In the genomic region with DNA sequence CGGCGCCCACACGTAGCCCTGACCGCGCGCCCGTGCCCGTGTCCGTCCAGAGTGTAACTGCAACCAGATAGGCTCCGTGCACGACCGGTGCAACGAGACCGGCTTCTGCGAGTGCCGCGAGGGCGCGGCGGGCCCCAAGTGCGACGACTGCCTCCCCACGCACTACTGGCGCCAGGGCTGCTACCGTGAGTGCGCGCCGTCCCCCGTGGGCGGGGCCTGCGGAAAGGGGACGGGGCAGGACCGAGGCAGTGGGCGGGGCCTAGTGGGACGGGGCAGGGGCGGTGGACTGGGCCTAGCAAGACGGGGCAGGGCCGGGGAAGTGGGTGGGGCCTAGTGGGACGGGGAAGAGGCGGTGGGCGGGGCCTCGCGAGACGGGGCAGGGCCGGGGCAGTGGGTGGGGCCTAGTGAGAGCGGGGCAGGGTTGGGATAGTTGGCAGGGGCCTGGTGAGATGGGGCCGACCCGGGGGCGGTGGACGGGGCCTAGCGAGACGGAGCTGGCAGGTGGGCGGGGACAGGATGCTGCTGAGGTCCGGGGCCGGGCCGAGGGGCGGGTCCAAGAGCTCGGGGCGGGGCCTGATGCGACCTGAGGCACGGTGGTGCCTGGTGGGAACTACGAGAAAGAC, we compare ENCODE assay signal across 8 cellular contexts.
A peak's percentile ranks its signal among the peaks of the same experiment; 100 is the strongest.
DNase-seq lines count a peak whose midpoint lies in the region; ATAC-seq, FAIRE-seq and TF ChIP-seq lines count a peak whose summit lies in the region.

No MANE protein-coding gene starts in this region.

- H3K27ac ChIP-seq in angular gyrus (ENCODE audit: low read depth, low read length) (peak overlapping the region; percentile 64), right cardiac atrium (ENCODE audit: low read length) (no peak overlapping the region), upper lobe of left lung (peak overlapping the region in 3 of 4 donors; percentile 14 to 84 (median 73))

- H3K4me1 Mint-ChIP-seq in progenitor cell of endocrine pancreas (ENCODE audit: low read depth), result peaks cover 6% of the 10 kb centered on the region

- H3K4me3 ChIP-seq in right cardiac atrium (ENCODE audit: low read length) (peak overlapping the region; percentile 91), upper lobe of left lung (peak overlapping the region; percentile 63 to 92 (median 82))

- H3K4me1 ChIP-seq in right cardiac atrium (ENCODE audit: control insufficient read depth, insufficient read depth, low read length), result no peaks in the 10 kb centered on the region
- peaks cover 17 to 30% (median 21%) of the 10 kb centered on the region in 4 donors for H3K4me1 ChIP-seq in upper lobe of left lung

- TF ChIP-seq CTCF in progenitor cell of endocrine pancreas (IDR thresholded peaks at IDR 0.05; ENCODE audit: unreplicated experiment), result no peak
- no peak for TF ChIP-seq CTCF in upper lobe of left lung (IDR thresholded peaks at IDR 0.05)

- no peaks in the 10 kb centered on the region for H3K36me3 ChIP-seq in upper lobe of left lung

- no peaks in the 10 kb centered on the region for H3K36me3 Mint-ChIP-seq in progenitor cell of endocrine pancreas (ENCODE audit: insufficient read depth)

- peak; percentile 56 for ATAC-seq in HG02870 (IDR thresholded peaks at IDR 0.05; ENCODE audit: unreplicated experiment)
- peak; percentile 95 for ATAC-seq in right cardiac atrium
- ATAC-seq in upper lobe of left lung (ENCODE audit: low FRiP score in 2 of 2), result peak; percentile 96 to 97

- intact Hi-C loops in right cardiac atrium (cut with DNase I), result loop anchor here in 1 of 4 donors (2.0 kb wide), 1 partner anchor 76 kb away; no protein-coding TSS in a partner anchor

- no peaks in the 10 kb centered on the region for H3K9me3 Mint-ChIP-seq in progenitor cell of endocrine pancreas (ENCODE audit: low read depth)

- FAIRE-seq in GM12892 (lab: Jason Lieb, UNC), result peak; percentile 98

- TF ChIP-seq POLR2A in GM12892 (IDR thresholded peaks at IDR 0.05; ENCODE audit: low read depth, low read length), result no peak
- TF ChIP-seq POLR2A in upper lobe of left lung (IDR thresholded peaks at IDR 0.05), result peak in 1 of 4 donors; percentile 39

- peak overlapping the region; percentile 82 for H3K4me3 Mint-ChIP-seq in progenitor cell of endocrine pancreas (ENCODE audit: low read depth)

- DNase-seq in GM12892 (ENCODE audit: insufficient read length), result peak; percentile 96
- peak; percentile 87 to 90 for DNase-seq in NCI-H1930 (lab: John Stamatoyannopoulos, UW)
- peak; percentile 98 to 100 (median 99) for DNase-seq in T-helper 2 cell
- DNase-seq in right cardiac atrium, result peak; percentile 98 to 100 (median 99)
- peak; percentile 85 for DNase-seq in progenitor cell of endocrine pancreas (ENCODE audit: low spot score, unreplicated experiment)
- peak; percentile 99 to 100 for DNase-seq in upper lobe of left lung

- H3K9me3 ChIP-seq in right cardiac atrium (ENCODE audit: control insufficient read depth, low read length), result no peaks in the 10 kb centered on the region
- no peaks in the 10 kb centered on the region for H3K9me3 ChIP-seq in upper lobe of left lung

- 4% methylated on average over 62 of the region's 62 CpGs for WGBS in right cardiac atrium
- 3 to 4% methylated on average over 16 to 29 of the region's 62 CpGs for WGBS in upper lobe of left lung, 2 donors

- H3K27me3 ChIP-seq in right cardiac atrium (ENCODE audit: control insufficient read depth, insufficient read depth), result no peaks in the 10 kb centered on the region
- H3K27me3 ChIP-seq in upper lobe of left lung, result no peaks in the 10 kb centered on the region

- H3K27ac Mint-ChIP-seq in progenitor cell of endocrine pancreas, result peak overlapping the region; percentile 89

- peaks cover 54% of the 10 kb centered on the region for H3K27me3 Mint-ChIP-seq in progenitor cell of endocrine pancreas

- TF ChIP-seq EP300 in upper lobe of left lung (IDR thresholded peaks at IDR 0.05), result no peak
